Comparison of ENCODE assay signal across 1 cellular context in the genomic region with DNA sequence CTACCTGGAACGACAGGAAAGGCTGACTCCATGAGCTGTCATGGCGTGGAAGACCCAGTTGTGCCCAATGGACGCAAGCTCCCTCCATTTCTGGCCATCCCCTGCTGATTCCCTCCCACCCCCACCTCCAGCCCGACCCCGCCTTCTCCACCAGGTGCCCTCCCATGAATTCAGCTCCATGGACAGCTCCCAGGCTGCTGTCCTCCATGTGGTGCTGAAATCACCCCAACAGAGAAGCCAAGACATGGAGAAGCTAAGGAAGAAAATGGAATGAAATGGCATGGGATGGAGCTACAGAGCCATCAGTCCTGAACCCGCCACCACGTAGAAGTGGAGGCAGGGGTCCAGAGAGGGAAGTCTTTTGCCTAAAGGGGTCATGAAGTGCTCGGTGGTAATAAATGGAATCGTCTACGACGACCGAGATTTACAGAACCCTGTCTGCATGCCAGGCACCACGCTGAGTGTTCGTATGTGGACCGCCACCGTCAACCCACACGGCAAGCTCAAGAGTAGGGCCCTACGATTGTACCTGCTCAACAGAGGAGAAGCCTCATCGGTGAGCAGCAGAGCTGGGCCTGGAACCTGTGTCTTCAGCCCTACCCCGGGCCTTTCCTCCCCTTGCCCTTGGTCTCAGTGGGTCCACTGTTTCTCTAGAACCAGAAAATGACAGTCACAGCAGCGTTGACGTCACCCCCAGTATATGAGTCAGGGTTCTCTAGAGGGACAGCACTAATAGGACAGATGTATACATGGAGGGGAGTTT.
A peak's percentile ranks its signal among the peaks of the same experiment; 100 is the strongest.
TF ChIP-seq lines count a peak whose summit lies in the region.

No MANE protein-coding gene starts in this region.

TF ChIP-seq in K562, 482 proteins besides CTCF, POLR2A, EP300 and RAD21 (continued from another document and continues in another):
- TF ChIP-seq ZNF124 (CRISPR knock-in tag; IDR thresholded peaks at IDR 0.05) (peak; percentile 94; the same call in 1 of the 2 replicates), ZBTB7A (IDR thresholded peaks at IDR 0.05; ENCODE audit: borderline replicate concordance, control insufficient read depth, low read depth, low read length) (peak; percentile 30; the same call in 1 of the 2 replicates), GATAD2B (IDR thresholded peaks at IDR 0.05; ENCODE audit: borderline replicate concordance) (no peak), PHB (CRISPR knock-in tag; IDR thresholded peaks at IDR 0.05) (no peak), NR1H2 (CRISPR knock-in tag; IDR thresholded peaks at IDR 0.05) (peak; percentile 98), ZNF431 (CRISPR knock-in tag; IDR thresholded peaks at IDR 0.05) (peak; percentile 89), CHD2 (IDR thresholded peaks at IDR 0.05; ENCODE audit: low read depth, low read length) (no peak), ZNF175 (CRISPR knock-in tag; IDR thresholded peaks at IDR 0.05; ENCODE audit: low read depth) (peak; percentile 93), NFATC3 (IDR thresholded peaks at IDR 0.05) (no peak), CBFA2T2 (conservative IDR thresholded peaks at IDR 0.05) (no peak), ZNF311 (CRISPR knock-in tag; IDR thresholded peaks at IDR 0.05) (peak; percentile 11; the same call in 1 of the 2 replicates), CHCHD3 (CRISPR knock-in tag; IDR thresholded peaks at IDR 0.05) (no peak), CREM (IDR thresholded peaks at IDR 0.05; ENCODE audit: low read depth) (peak; percentile 82), RBM39 (optimal IDR thresholded peaks at IDR 0.05; ENCODE audit: low read depth, low read length) (no peak), NCOR1 (IDR thresholded peaks at IDR 0.05) (no peak), ZNF780A (CRISPR knock-in tag; IDR thresholded peaks at IDR 0.05) (no peak), POLR2AphosphoS5 (IDR thresholded peaks at IDR 0.05; ENCODE audit: control insufficient read depth, insufficient read depth, low read depth, low read length) (0 out of 2 replicates have a peak, but pooled peaks have one; percentile 22), POLR2AphosphoS2 (IDR thresholded peaks at IDR 0.05; ENCODE audit: low read length) (no peak), SREBF2 (CRISPR knock-in tag; IDR thresholded peaks at IDR 0.05) (peak; percentile 91; the same call in 1 of the 2 replicates), GATA2 (CRISPR knock-in tag; IDR thresholded peaks at IDR 0.05) (peak; percentile 69), MAFG (tag; conservative IDR thresholded peaks at IDR 0.05) (no peak), CREB1 (IDR thresholded peaks at IDR 0.05) (no peak), CREB1 (CRISPR knock-in tag; IDR thresholded peaks at IDR 0.05) (peak; percentile 78), SMARCA4 (IDR thresholded peaks at IDR 0.05) (no peak), FIP1L1 (IDR thresholded peaks at IDR 0.05; ENCODE audit: low read depth, low read length, poor library complexity, severe bottlenecking) (no peak), POU5F1 (IDR thresholded peaks at IDR 0.05; ENCODE audit: borderline replicate concordance, low read depth, low read length, partially characterized antibody) (no peak), DIDO1 (tag; IDR thresholded peaks at IDR 0.05; ENCODE audit: low read depth) (no peak), ETS2 (tag; IDR thresholded peaks at IDR 0.05; ENCODE audit: borderline replicate concordance, poor library complexity, severe bottlenecking) (no peak)
- TF ChIP-seq, protein P1, sequence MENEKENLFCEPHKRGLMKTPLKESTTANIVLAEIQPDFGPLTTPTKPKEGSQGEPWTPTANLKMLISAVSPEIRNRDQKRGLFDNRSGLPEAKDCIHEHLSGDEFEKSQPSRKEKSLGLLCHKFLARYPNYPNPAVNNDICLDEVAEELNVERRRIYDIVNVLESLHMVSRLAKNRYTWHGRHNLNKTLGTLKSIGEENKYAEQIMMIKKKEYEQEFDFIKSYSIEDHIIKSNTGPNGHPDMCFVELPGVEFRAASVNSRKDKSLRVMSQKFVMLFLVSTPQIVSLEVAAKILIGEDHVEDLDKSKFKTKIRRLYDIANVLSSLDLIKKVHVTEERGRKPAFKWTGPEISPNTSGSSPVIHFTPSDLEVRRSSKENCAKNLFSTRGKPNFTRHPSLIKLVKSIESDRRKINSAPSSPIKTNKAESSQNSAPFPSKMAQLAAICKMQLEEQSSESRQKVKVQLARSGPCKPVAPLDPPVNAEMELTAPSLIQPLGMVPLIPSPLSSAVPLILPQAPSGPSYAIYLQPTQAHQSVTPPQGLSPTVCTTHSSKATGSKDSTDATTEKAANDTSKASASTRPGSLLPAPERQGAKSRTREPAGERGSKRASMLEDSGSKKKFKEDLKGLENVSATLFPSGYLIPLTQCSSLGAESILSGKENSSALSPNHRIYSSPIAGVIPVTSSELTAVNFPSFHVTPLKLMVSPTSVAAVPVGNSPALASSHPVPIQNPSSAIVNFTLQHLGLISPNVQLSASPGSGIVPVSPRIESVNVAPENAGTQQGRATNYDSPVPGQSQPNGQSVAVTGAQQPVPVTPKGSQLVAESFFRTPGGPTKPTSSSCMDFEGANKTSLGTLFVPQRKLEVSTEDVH (IDR thresholded peaks at IDR 0.05; ENCODE audit: low read depth, partially characterized antibody) = peak; percentile 63
- TF ChIP-seq, protein P2, sequence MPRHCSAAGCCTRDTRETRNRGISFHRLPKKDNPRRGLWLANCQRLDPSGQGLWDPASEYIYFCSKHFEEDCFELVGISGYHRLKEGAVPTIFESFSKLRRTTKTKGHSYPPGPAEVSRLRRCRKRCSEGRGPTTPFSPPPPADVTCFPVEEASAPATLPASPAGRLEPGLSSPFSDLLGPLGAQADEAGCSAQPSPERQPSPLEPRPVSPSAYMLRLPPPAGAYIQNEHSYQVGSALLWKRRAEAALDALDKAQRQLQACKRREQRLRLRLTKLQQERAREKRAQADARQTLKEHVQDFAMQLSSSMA (CRISPR knock-in tag; IDR thresholded peaks at IDR 0.05) = no peak
- TF ChIP-seq, protein P3, sequence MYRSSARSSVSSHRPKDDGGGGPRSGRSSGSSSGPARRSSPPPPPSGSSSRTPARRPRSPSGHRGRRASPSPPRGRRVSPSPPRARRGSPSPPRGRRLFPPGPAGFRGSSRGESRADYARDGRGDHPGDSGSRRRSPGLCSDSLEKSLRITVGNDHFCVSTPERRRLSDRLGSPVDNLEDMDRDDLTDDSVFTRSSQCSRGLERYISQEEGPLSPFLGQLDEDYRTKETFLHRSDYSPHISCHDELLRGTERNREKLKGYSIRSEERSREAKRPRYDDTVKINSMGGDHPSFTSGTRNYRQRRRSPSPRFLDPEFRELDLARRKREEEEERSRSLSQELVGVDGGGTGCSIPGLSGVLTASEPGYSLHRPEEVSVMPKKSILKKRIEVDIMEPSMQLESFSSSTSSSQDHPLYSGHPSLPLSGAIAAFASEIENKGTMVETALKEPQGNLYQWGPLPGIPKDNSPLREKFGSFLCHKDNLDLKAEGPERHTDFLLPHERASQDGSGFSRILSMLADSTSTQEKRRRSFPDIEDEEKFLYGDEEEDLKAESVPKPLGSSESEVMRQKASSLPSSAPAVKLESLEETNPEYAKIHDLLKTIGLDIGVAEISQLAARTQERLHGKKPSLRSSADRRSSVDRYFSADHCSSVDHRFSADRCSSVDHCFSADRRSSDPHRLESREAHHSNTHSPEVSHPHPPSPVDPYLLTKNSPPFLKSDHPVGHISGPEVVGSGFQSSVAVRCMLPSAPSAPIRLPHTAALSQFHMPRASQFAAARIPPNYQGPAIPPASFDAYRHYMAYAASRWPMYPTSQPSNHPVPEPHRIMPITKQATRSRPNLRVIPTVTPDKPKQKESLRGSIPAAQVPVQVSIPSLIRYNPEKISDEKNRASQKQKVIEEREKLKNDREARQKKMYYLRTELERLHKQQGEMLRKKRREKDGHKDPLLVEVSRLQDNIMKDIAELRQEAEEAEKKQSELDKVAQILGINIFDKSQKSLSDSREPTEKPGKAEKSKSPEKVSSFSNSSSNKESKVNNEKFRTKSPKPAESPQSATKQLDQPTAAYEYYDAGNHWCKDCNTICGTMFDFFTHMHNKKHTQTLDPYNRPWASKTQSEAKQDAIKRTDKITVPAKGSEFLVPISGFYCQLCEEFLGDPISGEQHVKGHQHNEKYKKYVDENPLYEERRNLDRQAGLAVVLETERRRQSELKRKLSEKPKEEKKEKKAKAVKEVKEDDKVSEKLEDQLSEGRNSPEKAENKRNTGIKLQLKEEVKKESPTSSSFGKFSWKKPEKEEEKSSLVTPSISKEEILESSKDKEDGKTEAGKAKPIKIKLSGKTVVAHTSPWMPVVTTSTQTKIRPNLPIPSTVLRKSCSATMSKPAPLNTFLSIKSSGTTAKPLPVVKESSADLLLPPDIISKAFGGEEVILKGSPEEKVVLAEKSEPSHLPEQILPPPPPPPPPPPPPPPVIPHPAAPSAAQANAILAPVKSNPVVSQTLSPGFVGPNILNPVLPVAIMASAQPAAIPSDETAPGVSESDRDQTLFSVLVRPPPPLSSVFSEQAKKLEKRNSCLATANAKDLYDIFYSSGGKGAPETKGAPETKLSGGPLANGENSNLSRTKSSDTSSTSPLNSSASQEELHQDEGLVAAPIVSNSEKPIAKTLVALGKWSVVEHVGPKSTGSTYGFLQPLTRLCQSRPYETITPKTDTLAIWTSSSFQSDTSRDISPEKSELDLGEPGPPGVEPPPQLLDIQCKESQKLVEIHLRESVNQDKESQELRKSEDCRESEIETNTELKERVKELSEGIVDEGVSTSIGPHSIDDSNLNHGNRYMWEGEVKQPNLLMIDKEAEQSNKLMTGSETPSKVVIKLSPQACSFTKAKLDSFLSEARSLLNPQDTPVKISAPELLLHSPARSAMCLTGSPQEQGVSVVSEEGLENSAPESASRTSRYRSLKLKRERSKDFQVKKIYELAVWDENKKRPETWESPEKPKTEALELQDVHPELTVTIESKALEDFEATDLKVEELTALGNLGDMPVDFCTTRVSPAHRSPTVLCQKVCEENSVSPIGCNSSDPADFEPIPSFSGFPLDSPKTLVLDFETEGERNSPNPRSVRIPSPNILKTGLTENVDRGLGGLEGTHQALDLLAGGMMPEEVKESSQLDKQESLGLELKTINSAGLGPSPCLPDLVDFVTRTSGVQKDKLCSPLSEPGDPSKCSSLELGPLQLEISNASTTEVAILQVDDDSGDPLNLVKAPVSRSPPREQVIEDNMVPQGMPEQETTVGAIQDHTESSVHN (IDR thresholded peaks at IDR 0.05; ENCODE audit: borderline replicate concordance in 1 of 2, low read depth in 1 of 2) = no peak
- TF ChIP-seq, protein P4, sequence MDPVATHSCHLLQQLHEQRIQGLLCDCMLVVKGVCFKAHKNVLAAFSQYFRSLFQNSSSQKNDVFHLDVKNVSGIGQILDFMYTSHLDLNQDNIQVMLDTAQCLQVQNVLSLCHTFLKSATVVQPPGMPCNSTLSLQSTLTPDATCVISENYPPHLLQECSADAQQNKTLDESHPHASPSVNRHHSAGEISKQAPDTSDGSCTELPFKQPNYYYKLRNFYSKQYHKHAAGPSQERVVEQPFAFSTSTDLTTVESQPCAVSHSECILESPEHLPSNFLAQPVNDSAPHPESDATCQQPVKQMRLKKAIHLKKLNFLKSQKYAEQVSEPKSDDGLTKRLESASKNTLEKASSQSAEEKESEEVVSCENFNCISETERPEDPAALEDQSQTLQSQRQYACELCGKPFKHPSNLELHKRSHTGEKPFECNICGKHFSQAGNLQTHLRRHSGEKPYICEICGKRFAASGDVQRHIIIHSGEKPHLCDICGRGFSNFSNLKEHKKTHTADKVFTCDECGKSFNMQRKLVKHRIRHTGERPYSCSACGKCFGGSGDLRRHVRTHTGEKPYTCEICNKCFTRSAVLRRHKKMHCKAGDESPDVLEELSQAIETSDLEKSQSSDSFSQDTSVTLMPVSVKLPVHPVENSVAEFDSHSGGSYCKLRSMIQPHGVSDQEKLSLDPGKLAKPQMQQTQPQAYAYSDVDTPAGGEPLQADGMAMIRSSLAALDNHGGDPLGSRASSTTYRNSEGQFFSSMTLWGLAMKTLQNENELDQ (CRISPR knock-in tag; IDR thresholded peaks at IDR 0.05; ENCODE audit: borderline replicate concordance) = peak; percentile 99
- TF ChIP-seq, protein P5, sequence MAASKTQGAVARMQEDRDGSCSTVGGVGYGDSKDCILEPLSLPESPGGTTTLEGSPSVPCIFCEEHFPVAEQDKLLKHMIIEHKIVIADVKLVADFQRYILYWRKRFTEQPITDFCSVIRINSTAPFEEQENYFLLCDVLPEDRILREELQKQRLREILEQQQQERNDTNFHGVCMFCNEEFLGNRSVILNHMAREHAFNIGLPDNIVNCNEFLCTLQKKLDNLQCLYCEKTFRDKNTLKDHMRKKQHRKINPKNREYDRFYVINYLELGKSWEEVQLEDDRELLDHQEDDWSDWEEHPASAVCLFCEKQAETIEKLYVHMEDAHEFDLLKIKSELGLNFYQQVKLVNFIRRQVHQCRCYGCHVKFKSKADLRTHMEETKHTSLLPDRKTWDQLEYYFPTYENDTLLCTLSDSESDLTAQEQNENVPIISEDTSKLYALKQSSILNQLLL (CRISPR knock-in tag; IDR thresholded peaks at IDR 0.05; ENCODE audit: borderline replicate concordance) = no peak
- TF ChIP-seq, protein P6, sequence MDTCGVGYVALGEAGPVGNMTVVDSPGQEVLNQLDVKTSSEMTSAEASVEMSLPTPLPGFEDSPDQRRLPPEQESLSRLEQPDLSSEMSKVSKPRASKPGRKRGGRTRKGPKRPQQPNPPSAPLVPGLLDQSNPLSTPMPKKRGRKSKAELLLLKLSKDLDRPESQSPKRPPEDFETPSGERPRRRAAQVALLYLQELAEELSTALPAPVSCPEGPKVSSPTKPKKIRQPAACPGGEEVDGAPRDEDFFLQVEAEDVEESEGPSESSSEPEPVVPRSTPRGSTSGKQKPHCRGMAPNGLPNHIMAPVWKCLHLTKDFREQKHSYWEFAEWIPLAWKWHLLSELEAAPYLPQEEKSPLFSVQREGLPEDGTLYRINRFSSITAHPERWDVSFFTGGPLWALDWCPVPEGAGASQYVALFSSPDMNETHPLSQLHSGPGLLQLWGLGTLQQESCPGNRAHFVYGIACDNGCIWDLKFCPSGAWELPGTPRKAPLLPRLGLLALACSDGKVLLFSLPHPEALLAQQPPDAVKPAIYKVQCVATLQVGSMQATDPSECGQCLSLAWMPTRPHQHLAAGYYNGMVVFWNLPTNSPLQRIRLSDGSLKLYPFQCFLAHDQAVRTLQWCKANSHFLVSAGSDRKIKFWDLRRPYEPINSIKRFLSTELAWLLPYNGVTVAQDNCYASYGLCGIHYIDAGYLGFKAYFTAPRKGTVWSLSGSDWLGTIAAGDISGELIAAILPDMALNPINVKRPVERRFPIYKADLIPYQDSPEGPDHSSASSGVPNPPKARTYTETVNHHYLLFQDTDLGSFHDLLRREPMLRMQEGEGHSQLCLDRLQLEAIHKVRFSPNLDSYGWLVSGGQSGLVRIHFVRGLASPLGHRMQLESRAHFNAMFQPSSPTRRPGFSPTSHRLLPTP (IDR thresholded peaks at IDR 0.05; ENCODE audit: borderline replicate concordance, extremely low read depth, insufficient read length) = no peak
- TF ChIP-seq, protein P7, sequence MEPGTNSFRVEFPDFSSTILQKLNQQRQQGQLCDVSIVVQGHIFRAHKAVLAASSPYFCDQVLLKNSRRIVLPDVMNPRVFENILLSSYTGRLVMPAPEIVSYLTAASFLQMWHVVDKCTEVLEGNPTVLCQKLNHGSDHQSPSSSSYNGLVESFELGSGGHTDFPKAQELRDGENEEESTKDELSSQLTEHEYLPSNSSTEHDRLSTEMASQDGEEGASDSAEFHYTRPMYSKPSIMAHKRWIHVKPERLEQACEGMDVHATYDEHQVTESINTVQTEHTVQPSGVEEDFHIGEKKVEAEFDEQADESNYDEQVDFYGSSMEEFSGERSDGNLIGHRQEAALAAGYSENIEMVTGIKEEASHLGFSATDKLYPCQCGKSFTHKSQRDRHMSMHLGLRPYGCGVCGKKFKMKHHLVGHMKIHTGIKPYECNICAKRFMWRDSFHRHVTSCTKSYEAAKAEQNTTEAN (CRISPR knock-in tag; IDR thresholded peaks at IDR 0.05) = peak; percentile 97
